In genomic region chr3:71710906-71711494, GRCh38 we compare ENCODE assay signal across 8 cellular contexts. TPM values are rescaled to one million over a fixed set of nuclear protein-coding genes. Genes with fewer than 3 reads are reported as not detected.
DNase-seq lines count a peak whose midpoint lies in the region; ATAC-seq, FAIRE-seq and TF ChIP-seq lines count a peak whose summit lies in the region.

No MANE protein-coding gene starts in this region.

- CTCF ChIA-PET in A549 (lab: Yijun Ruan, JAX): interaction anchor here (0.6 to 3.6 kb wide), 26 partner anchors 10 to 1380 kb away, joined by 3 to 17 read pairs (median 4); partner anchors contain the start of gene EIF4E3

- peaks cover 16% of the 10 kb centered on the region for H3K4me1 ChIP-seq in A549
- H3K4me1 ChIP-seq in hepatocyte (ENCODE audit: insufficient read depth): no peaks in the 10 kb centered on the region

- POLR2A ChIA-PET in A549 (lab: Yijun Ruan, JAX): no interaction called here

- no peak for TF ChIP-seq EP300 in A549 (IDR thresholded peaks at IDR 0.05)

- ATAC-seq in A549 (peak; percentile 70 to 90; a peak in 4 of 6 replicates), HG02588 (IDR thresholded peaks at IDR 0.05; ENCODE audit: unreplicated experiment) (peak; percentile 60)
- ATAC-seq in stimulated activated naive CD8-positive, alpha-beta T cell treated with anti-CD3 and anti-CD28 coated beads, Interleukin-15, Interleukin-2, amounts not matched to agents 100 U/mL and 50 U/mL, for 24 hours: peak; percentile 60

- H3K27me3 ChIP-seq in hepatocyte: no peaks in the 10 kb centered on the region

- no peak overlapping the region for H3K27ac ChIP-seq in A549
- no peak overlapping the region for H3K27ac ChIP-seq in hepatocyte

- H3K4me2 ChIP-seq in A549 (no peak overlapping the region), hepatocyte (no peak overlapping the region)

- TF ChIP-seq CTCF in A549 (IDR thresholded peaks at IDR 0.05) (peak; percentile 77), GM10266 (IDR thresholded peaks at IDR 0.05; ENCODE audit: control insufficient read depth, insufficient read depth, low read depth, missing control alignments) (peak; percentile 58), hepatocyte (IDR thresholded peaks at IDR 0.05; ENCODE audit: poor library complexity) (peak; percentile 82)

- peak; percentile 77 to 79 for TF ChIP-seq RAD21 in A549 (conservative IDR thresholded peaks at IDR 0.05 in 1 of 2, IDR thresholded peaks at IDR 0.05 in 1 of 2)

- TF ChIP-seq POLR2A in A549 (IDR thresholded peaks at IDR 0.05; ENCODE audit: low read length): no peak

- H2AFZ ChIP-seq in hepatocyte: no peak overlapping the region

- H3K9me2 ChIP-seq in hepatocyte (replicated peaks; ENCODE audit: insufficient read depth): no peaks in the 10 kb centered on the region

- peak; percentile 99 for FAIRE-seq in A549 (lab: Jason Lieb, UNC)

- no peaks in the 10 kb centered on the region for H3K36me3 ChIP-seq in hepatocyte (replicated peaks; ENCODE audit: insufficient read depth, low read depth)

- H3K9me3 ChIP-seq in A549: no peaks in the 10 kb centered on the region
- H3K9me3 ChIP-seq in hepatocyte (ENCODE audit: low read depth): no peaks in the 10 kb centered on the region

- H4K20me1 ChIP-seq in hepatocyte (ENCODE audit: insufficient read depth, poor library complexity, severe bottlenecking): no peaks in the 10 kb centered on the region

- DNase-seq in A549 (ENCODE audit: low read depth in 1 of 2, low spot score in 1 of 2) (peak; percentile 51 to 70), GM10266 (ENCODE audit: extremely low spot score) (peak; percentile 64), NCI-H146 treated with DMSO at 0.1 percent for 48 hours (lab: John Stamatoyannopoulos, UW; ENCODE audit: unreplicated experiment) (peak; percentile 45), amniotic stem cell (lab: John Stamatoyannopoulos, UW) (peak; percentile 32), hepatocyte (ENCODE audit: low spot score) (peak; percentile 64)
- DNase-seq in stimulated activated naive CD8-positive, alpha-beta T cell treated with anti-CD3 and anti-CD28 coated beads, Interleukin-15, Interleukin-2, amounts not matched to agents 100 U/mL and 50 U/mL, for 24 hours: no peak
- no peak for DNase-seq in activated CD8-positive, alpha-beta memory T cell treated with anti-CD3 and anti-CD28 coated beads for 24 hours

- H3K4me3 ChIP-seq in A549 (no peak overlapping the region), hepatocyte (no peak overlapping the region)

- WGBS in A549 (ENCODE audit: missing lambda C conversion rate): 0% methylated on average over 1 of the region's 1 CpG
- WGBS in hepatocyte (ENCODE audit: low lambda C conversion rate, missing lambda C conversion rate): 21% methylated on average over 1 of the region's 1 CpG

- no peaks in the 10 kb centered on the region for H3K79me2 ChIP-seq in hepatocyte

TF ChIP-seq in A549, 52 proteins besides CTCF, POLR2A, EP300 and RAD21:
- TF ChIP-seq ZNF302 (CRISPR knock-in tag; IDR thresholded peaks at IDR 0.05) (no peak), SMC3 (IDR thresholded peaks at IDR 0.05) (peak; percentile 56; the same call in 2 of the 3 replicates)

RNA-seq across cellular contexts. Expression of gene EIF4E3, which starts 14.2 kb away (rescaled TPM):
- polyA plus RNA-seq in A549 (2011; rRNA removed) (4.6 and 5.5 TPM in 2 replicates), A549 (2017; fragmentation: RNase III; extraction: RNeasy Plus Mini Kit Qiagen cat#74134 plus additional on column Dnase treatment) (2.3 to 2.8 TPM (median 2.7 TPM) in 3 replicates), hepatocyte (6.6 and 7.4 TPM in 2 replicates)
- polyA plus RNA-seq in A549 (2012; cell fraction: cytosol; rRNA removed): 0.87 and 1.0 TPM in 2 replicates
- 0.22 and 0.55 TPM in 2 replicates for polyA plus RNA-seq in A549 (2012; cell fraction: nucleus; rRNA removed)
- 2.6 and 2.7 TPM in 2 replicates for polyA minus RNA-seq in A549 (2011; rRNA and poly(A)+ RNA removed)
- 4.1 and 5.4 TPM in 2 replicates for total RNA-seq in hepatocyte

RNA-seq across cellular contexts. Expression of gene GPR27, which starts 42.7 kb away (rescaled TPM):
- 1.1 and 1.7 TPM in 2 replicates for polyA plus RNA-seq in A549 (2011; rRNA removed)
- 1.1 and 2.1 TPM in 2 replicates for polyA plus RNA-seq in A549 (2012; cell fraction: cytosol; rRNA removed)
- polyA plus RNA-seq in A549 (2012; cell fraction: nucleus; rRNA removed): 1.6 and 1.7 TPM in 2 replicates
- 1.6 to 1.7 TPM (median 1.7 TPM) in 3 replicates for polyA plus RNA-seq in A549 (2017; fragmentation: RNase III; extraction: RNeasy Plus Mini Kit Qiagen cat#74134 plus additional on column Dnase treatment)
- polyA minus RNA-seq in A549 (2011; rRNA and poly(A)+ RNA removed): 0.50 and 0.63 TPM in 2 replicates
- total RNA-seq in hepatocyte: 1.4 and 3.1 TPM in 2 replicates
- polyA plus RNA-seq in hepatocyte: 2.2 and 2.9 TPM in 2 replicates

Comparison
In these comparisons a context has a peak if more than half of its experiments do, and no peak if none do; other contexts are left out.
1. DNase-seq: peak in A549 (2 of 2), GM10266 (single experiment), NCI-H146 treated with DMSO at 0.1 percent for 48 hours (single experiment), amniotic stem cell (single experiment) and hepatocyte (single experiment); none in stimulated activated naive CD8-positive, alpha-beta T cell treated with anti-CD3 and anti-CD28 coated beads, Interleukin-15, Interleukin-2, amounts not matched to agents 100 U/mL and 50 U/mL, for 24 hours (single experiment) and activated CD8-positive, alpha-beta memory T cell treated with anti-CD3 and anti-CD28 coated beads for 24 hours (single experiment).
2. Peak in every context shown above with its lines, with median percentiles within 50 percentile points of each other: ATAC-seq and CTCF ChIP-seq.